In genomic region chr3:69838217-69838616, GRCh38 we compare ENCODE assay signal across 15 cellular contexts.
DNase-seq lines count a peak whose midpoint lies in the region; ATAC-seq, FAIRE-seq and TF ChIP-seq lines count a peak whose summit lies in the region.
"Had no signal": no experiment of that assay in that cellular context is flagged by ENCODE, and none has a peak within 500 bp of the region (broad histone marks: within the 10 kb centered on the region; RNA-seq: fewer than 3 reads in every experiment).

No MANE protein-coding gene starts in this region.

- intact Hi-C loops in IMR-90 (cut with micrococcal nuclease), result no loop called here
- intact Hi-C loops in kidney (cut with DNase I), result no loop called here

- peaks cover 5% of the 10 kb centered on the region for H3K9me1 ChIP-seq in IMR-90 (ENCODE audit: insufficient read depth, low read length)

- no peaks in the 10 kb centered on the region for H4K20me1 ChIP-seq in IMR-90 (ENCODE audit: insufficient read depth, low read length)

- H2AK9ac ChIP-seq in IMR-90 (replicated peaks; ENCODE audit: low read depth, low read length, poor library complexity), result no peak overlapping the region

- TF ChIP-seq POLR2A in IMR-90 (IDR thresholded peaks at IDR 0.05; ENCODE audit: low read depth, low read length), result no peak

- 17% methylated on average over 1 of the region's 5 CpGs; no CpG with 5 or more reads in 1 of the 2 experiments for WGBS in IMR-90 (ENCODE audit: extremely low coverage in 2 of 2, insufficient read length in 1 of 2), 2 experiments

- H3K4me3 Mint-ChIP-seq in nephron, result no peak overlapping the region
- H3K4me3 Mint-ChIP-seq: activated naive CD4-positive, alpha-beta T cell treated with anti-CD3 and anti-CD28 coated beads, Interleukin-2, amount 10 ng/mL, durations not matched to agents 7 days and 5 days had no signal

- POLR2A ChIA-PET in IMR-90 (lab: Charles Lee; ENCODE audit: unreplicated experiment), result no interaction called here

- H3K18ac ChIP-seq in IMR-90 (ENCODE audit: low read depth, low read length), result no peak overlapping the region; the same call in 1 of the 2 replicates

- H2BK20ac ChIP-seq in IMR-90 (ENCODE audit: low read depth, low read length), result no peak overlapping the region

- no peak overlapping the region for H3K56ac ChIP-seq in IMR-90 (ENCODE audit: extremely low read depth, insufficient read depth, low read length)

- TF ChIP-seq CTCF in AG10803 (conservative IDR thresholded peaks at IDR 0.05; ENCODE audit: low read length) (no peak), IMR-90 (conservative IDR thresholded peaks at IDR 0.05; ENCODE audit: low read depth, low read length) (no peak), choroid plexus epithelial cell (conservative IDR thresholded peaks at IDR 0.05; ENCODE audit: low read depth, low read length) (no peak), nephron (IDR thresholded peaks at IDR 0.05; ENCODE audit: unreplicated experiment in 3 of 3) (no peak), kidney (IDR thresholded peaks at IDR 0.05; ENCODE audit: borderline replicate concordance, extremely low read depth, insufficient read depth) (no peak)

- H3K9me3 Mint-ChIP-seq in nephron, result peaks cover 9% of the 10 kb centered on the region

- FAIRE-seq in kidney (lab: Jason Lieb, UNC), result no peak
- FAIRE-seq: frontal cortex had no signal

- CTCF ChIA-PET in IMR-90 (lab: Yijun Ruan, JAX), result interaction anchor here (0.6 to 1.3 kb wide), 2 partner anchors 22 to 792 kb away, joined by 3 read pairs; no protein-coding TSS in a partner anchor

- H3K9ac ChIP-seq in IMR-90 (ENCODE audit: low read depth, low read length), result peak overlapping the region; percentile 84; the same call in 1 of the 2 replicates
- H3K9ac ChIP-seq in kidney (ENCODE audit: low read length in 2 of 2), result no peak overlapping the region

- H3K4me3 ChIP-seq in AG10803 (ENCODE audit: low read length) (no peak overlapping the region), IMR-90 (ENCODE audit: insufficient read depth, low read depth, low read length) (peak overlapping the region; percentile 49; the same call in 1 of the 2 replicates), choroid plexus epithelial cell (ENCODE audit: low read depth, low read length) (no peak overlapping the region), kidney (ENCODE audit: low read length in 2 of 2) (no peak overlapping the region)
- H3K4me3 ChIP-seq: colonic mucosa, uterus had no signal

- H3K23ac ChIP-seq in IMR-90 (ENCODE audit: low read depth, low read length), result no peak overlapping the region

- H3K4me1 ChIP-seq in IMR-90 (ENCODE audit: control insufficient read depth, insufficient read depth, low read length), result peaks cover 15% of the 10 kb centered on the region
- H3K4me1 ChIP-seq in kidney (ENCODE audit: control insufficient read depth in 1 of 2, insufficient read depth in 1 of 2, low read depth in 1 of 2, low read length in 2 of 2), result peaks cover 3 to 4% of the 10 kb centered on the region in 2 donors
- H3K4me1 ChIP-seq: colonic mucosa had no signal

- H3K36me3 ChIP-seq in IMR-90 (ENCODE audit: control insufficient read depth, insufficient read depth, low read length) (no peaks in the 10 kb centered on the region), kidney (ENCODE audit: control insufficient read depth in 1 of 2, insufficient read depth in 2 of 2, low read length in 2 of 2) (no peaks in the 10 kb centered on the region)
- H3K36me3 ChIP-seq: colonic mucosa, uterus had no signal

- H2BK120ac ChIP-seq in IMR-90 (ENCODE audit: low read depth, low read length), result peak overlapping the region; percentile 82; the same call in 1 of the 2 replicates

- H3K4me1 Mint-ChIP-seq in nephron, result peaks cover 14% of the 10 kb centered on the region
- H3K4me1 Mint-ChIP-seq: activated naive CD4-positive, alpha-beta T cell treated with anti-CD3 and anti-CD28 coated beads, Interleukin-2, amount 10 ng/mL, durations not matched to agents 7 days and 5 days had no signal

- H3K36me3 Mint-ChIP-seq in nephron (ENCODE audit: low read depth), result no peaks in the 10 kb centered on the region
- H3K36me3 Mint-ChIP-seq: activated naive CD4-positive, alpha-beta T cell treated with anti-CD3 and anti-CD28 coated beads, Interleukin-2, amount 10 ng/mL, durations not matched to agents 7 days and 5 days had no signal

- 0 out of 2 replicates have a peak overlapping the region, but pooled peaks have one; percentile 70 for H4K91ac ChIP-seq in IMR-90 (ENCODE audit: insufficient read depth, low read depth, low read length)

- H3K4ac ChIP-seq in IMR-90 (ENCODE audit: low read depth, low read length), result no peak overlapping the region

- H3K14ac ChIP-seq in IMR-90 (replicated peaks; ENCODE audit: low read depth, low read length), result no peak overlapping the region

- H4K5ac ChIP-seq in IMR-90 (ENCODE audit: low read depth, low read length), result peak overlapping the region; percentile 98; the same call in 1 of the 2 replicates

- DNase-seq in AG10803 (ENCODE audit: low read depth) (peak; percentile 95), IMR-90 (peak; percentile 98), choroid plexus epithelial cell (ENCODE audit: low read depth) (peak; percentile 86), OCI-M1 (lab: John Stamatoyannopoulos, UW) (no peak), iPS-NIHi7 (ENCODE audit: extremely low spot score) (no peak), kidney (no peak), NCI-H510A (lab: John Stamatoyannopoulos, UW) (no peak)
- DNase-seq: activated naive CD4-positive, alpha-beta T cell treated with anti-CD3 and anti-CD28 coated beads, Interleukin-2, amount 10 ng/mL, durations not matched to agents 7 days and 5 days; colonic mucosa; H7; stimulated activated naive CD4-positive, alpha-beta T cell treated with Interleukin-2 at 50 U/mL for 16 hours; uterus had no signal

- H3K27me3 ChIP-seq in IMR-90 (ENCODE audit: control insufficient read depth, insufficient read depth, low read length), result no peaks in the 10 kb centered on the region
- H3K27me3 ChIP-seq: colonic mucosa, uterus had no signal

- dilution Hi-C loops in IMR-90 (cut with HindIII; ENCODE audit: low sequenced_read_pairs, unreplicated experiment), result no loop called here

- peak overlapping the region in 1 of 2 experiments; percentile 71; a peak in 1 of 4 replicates for H4K8ac ChIP-seq in IMR-90 (ENCODE audit: low read depth in 2 of 2, low read length in 2 of 2)

- H3K27ac Mint-ChIP-seq in nephron, result peak overlapping the region; percentile 34 to 66 (median 59)
- H3K27ac Mint-ChIP-seq: activated naive CD4-positive, alpha-beta T cell treated with anti-CD3 and anti-CD28 coated beads, Interleukin-2, amount 10 ng/mL, durations not matched to agents 7 days and 5 days had no signal

- H2BK5ac ChIP-seq in IMR-90 (ENCODE audit: low read depth, low read length, poor library complexity, severe bottlenecking), result peak overlapping the region; percentile 94

- peak; percentile 95 for ATAC-seq in IMR-90 (ENCODE audit: low read depth)

- no peaks in the 10 kb centered on the region for H3K27me3 Mint-ChIP-seq in nephron (ENCODE audit: low read depth)
- H3K27me3 Mint-ChIP-seq: activated naive CD4-positive, alpha-beta T cell treated with anti-CD3 and anti-CD28 coated beads, Interleukin-2, amount 10 ng/mL, durations not matched to agents 7 days and 5 days had no signal

- no peak overlapping the region for H2AFZ ChIP-seq in IMR-90 (replicated peaks; ENCODE audit: low read length, poor library complexity)

- no TSS peak for BruUV-seq in IMR-90 (replicated peaks; lab: Mats Ljungman, UMichigan)

- H3K9me3 ChIP-seq in IMR-90 (ENCODE audit: control insufficient read depth, insufficient read depth, low read length) (peaks cover 1% of the 10 kb centered on the region; the same call in 1 of the 2 replicates), kidney (ENCODE audit: control insufficient read depth in 1 of 2, low read length in 2 of 2) (peaks cover 0 to 4% of the 10 kb centered on the region in 2 donors)
- H3K9me3 ChIP-seq: colonic mucosa had no signal

- in situ Hi-C loops in IMR-90 (cut with MboI; ENCODE audit: low sequenced_read_pairs), result no loop called here

- peaks cover 18 to 29% of the 10 kb centered on the region in 2 experiments for H3K79me1 ChIP-seq in IMR-90 (ENCODE audit: low read depth in 1 of 2, low read length in 2 of 2)

- no peak for TF ChIP-seq RAD21 in IMR-90 (IDR thresholded peaks at IDR 0.05; ENCODE audit: low read length)

- no peak overlapping the region for H2AK5ac ChIP-seq in IMR-90 (ENCODE audit: low read depth, low read length)

- no peak overlapping the region for H2BK15ac ChIP-seq in IMR-90 (ENCODE audit: low read depth, low read length)

- peak overlapping the region; percentile 37; the same call in 1 of the 2 replicates for H3K27ac ChIP-seq in IMR-90 (ENCODE audit: insufficient read depth, low read length)
- H3K27ac ChIP-seq in kidney (ENCODE audit: low read depth in 2 of 2, low read length in 2 of 2), result no peak overlapping the region
- H3K27ac ChIP-seq: colonic mucosa, uterus, VCaP had no signal

- peak overlapping the region; percentile 93 for H3K4me2 ChIP-seq in IMR-90 (ENCODE audit: low read depth, low read length)

TF ChIP-seq in IMR-90, 13 proteins besides CTCF, POLR2A, EP300 and RAD21:
- TF ChIP-seq MAFK (IDR thresholded peaks at IDR 0.05; ENCODE audit: low read depth, low read length), result peak; percentile 52
- TF ChIP-seq NFE2L2 (IDR thresholded peaks at IDR 0.05; ENCODE audit: low read depth, low read length), result peak; percentile 16; the same call in 1 of the 2 replicates
- TF ChIP-seq MAZ (IDR thresholded peaks at IDR 0.05; ENCODE audit: borderline replicate concordance, low read depth, low read length), result no peak
- TF ChIP-seq BHLHE40 (IDR thresholded peaks at IDR 0.05; ENCODE audit: low read depth, low read length), result 0 out of 2 replicates have a peak, but pooled peaks have one; percentile 26
- peak; percentile 72 for TF ChIP-seq RCOR1 (IDR thresholded peaks at IDR 0.05; ENCODE audit: insufficient replicate concordance, low read length)
- TF ChIP-seq USF2 (IDR thresholded peaks at IDR 0.05; ENCODE audit: low read depth, low read length), result no peak
- TF ChIP-seq FOS (IDR thresholded peaks at IDR 0.05; ENCODE audit: low read depth, low read length), result peak; percentile 76
TF ChIP-seq in IMR-90: peak in this region for 5.

Comparison
In these comparisons a context has a peak if more than half of its experiments do, and no peak if none do; other contexts are left out.
1. DNase-seq: peak in AG10803 (single experiment), IMR-90 (single experiment) and choroid plexus epithelial cell (single experiment); none in OCI-M1 (single experiment), iPS-NIHi7 (single experiment), kidney (single experiment) and NCI-H510A (single experiment).